Comparison of ENCODE assay signal across 1 cellular context in the genomic region with DNA sequence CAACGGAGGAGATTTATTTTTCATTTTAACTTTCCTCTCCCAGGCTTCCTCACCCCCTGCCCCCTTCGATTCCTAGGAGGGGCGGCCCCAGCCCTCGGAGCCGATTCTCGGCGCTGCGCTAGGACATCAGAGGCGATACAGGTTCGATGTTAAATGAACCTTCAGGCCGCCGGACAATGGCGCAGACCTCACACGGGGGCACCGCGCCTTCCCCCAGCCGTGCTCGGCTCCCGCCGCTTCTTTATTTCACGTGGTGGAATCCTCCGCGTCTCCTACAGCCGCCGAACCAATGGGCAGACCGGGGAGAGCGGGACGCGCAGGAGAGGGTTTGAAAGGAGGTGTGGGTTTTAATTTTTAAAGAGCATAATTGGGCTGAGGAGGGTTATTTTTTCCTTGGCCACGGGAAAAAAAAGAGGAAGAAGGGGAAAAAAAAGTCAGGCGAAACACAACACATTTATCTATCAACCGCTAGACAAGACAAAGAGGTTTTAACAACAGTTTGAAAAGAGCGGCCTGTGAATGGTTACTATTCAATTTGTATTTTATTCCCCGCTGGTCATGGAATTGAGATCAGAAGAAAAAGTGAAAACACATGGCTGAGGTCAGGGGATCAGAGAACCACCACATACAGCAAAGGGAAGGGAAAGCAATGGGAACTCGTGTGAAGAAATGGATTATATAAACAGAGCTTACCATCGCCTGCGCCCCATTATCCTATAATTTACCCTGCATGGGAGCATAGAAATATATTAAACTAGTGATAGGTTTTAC.
TF ChIP-seq lines count a peak whose summit lies in the region.

No MANE protein-coding gene starts in this region.

TF ChIP-seq in SK-N-SH, 30 proteins besides CTCF, POLR2A, EP300 and RAD21 (continued from another document):
- TF ChIP-seq, protein P1, sequence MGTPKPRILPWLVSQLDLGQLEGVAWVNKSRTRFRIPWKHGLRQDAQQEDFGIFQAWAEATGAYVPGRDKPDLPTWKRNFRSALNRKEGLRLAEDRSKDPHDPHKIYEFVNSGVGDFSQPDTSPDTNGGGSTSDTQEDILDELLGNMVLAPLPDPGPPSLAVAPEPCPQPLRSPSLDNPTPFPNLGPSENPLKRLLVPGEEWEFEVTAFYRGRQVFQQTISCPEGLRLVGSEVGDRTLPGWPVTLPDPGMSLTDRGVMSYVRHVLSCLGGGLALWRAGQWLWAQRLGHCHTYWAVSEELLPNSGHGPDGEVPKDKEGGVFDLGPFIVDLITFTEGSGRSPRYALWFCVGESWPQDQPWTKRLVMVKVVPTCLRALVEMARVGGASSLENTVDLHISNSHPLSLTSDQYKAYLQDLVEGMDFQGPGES (IDR thresholded peaks at IDR 0.05; ENCODE audit: low read depth, low read length), result no peak
